1 cellular context compared by ENCODE assay signal in the genomic region with DNA sequence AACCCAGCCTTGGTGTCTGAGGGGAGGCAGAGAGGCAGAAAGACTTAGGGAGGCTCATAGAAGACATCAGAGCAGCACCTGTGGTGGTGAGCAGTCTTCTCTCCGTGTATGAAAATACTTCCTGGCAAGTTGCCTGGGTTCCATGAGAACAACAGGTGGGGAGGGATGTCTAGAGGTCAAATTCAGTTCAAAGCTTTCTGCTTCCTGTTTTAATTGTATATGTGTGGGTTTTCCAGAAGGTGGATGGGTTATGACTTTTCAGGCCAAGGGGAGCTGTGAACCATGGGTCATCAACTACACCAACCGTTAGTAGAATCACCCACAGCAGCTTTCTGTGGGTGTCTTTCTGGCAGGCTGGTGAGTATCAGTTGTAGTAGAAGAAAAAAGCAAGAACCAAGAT.
A peak's percentile ranks its signal among the peaks of the same experiment; 100 is the strongest.
TF ChIP-seq lines count a peak whose summit lies in the region.

No MANE protein-coding gene starts in this region.

TF ChIP-seq in GM12878, 131 proteins besides CTCF, POLR2A, EP300 and RAD21 (continued from another document):
- TF ChIP-seq, protein P1, sequence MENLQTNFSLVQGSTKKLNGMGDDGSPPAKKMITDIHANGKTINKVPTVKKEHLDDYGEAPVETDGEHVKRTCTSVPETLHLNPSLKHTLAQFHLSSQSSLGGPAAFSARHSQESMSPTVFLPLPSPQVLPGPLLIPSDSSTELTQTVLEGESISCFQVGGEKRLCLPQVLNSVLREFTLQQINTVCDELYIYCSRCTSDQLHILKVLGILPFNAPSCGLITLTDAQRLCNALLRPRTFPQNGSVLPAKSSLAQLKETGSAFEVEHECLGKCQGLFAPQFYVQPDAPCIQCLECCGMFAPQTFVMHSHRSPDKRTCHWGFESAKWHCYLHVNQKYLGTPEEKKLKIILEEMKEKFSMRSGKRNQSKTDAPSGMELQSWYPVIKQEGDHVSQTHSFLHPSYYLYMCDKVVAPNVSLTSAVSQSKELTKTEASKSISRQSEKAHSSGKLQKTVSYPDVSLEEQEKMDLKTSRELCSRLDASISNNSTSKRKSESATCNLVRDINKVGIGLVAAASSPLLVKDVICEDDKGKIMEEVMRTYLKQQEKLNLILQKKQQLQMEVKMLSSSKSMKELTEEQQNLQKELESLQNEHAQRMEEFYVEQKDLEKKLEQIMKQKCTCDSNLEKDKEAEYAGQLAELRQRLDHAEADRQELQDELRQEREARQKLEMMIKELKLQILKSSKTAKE (IDR thresholded peaks at IDR 0.05; ENCODE audit: low read depth, poor library complexity, severe bottlenecking): no peak
- TF ChIP-seq LARP7 (IDR thresholded peaks at IDR 0.05): no peak
- peak; percentile 68 for TF ChIP-seq MEF2A (IDR thresholded peaks at IDR 0.05; ENCODE audit: insufficient read depth, low read depth, low read length)
- 0 out of 2 replicates have a peak, but pooled peaks have one; percentile 68 for TF ChIP-seq ZBED1 (IDR thresholded peaks at IDR 0.05; ENCODE audit: borderline replicate concordance)
- peak; percentile 83 for TF ChIP-seq ATF2 (IDR thresholded peaks at IDR 0.05; ENCODE audit: low read length)
- no peak for TF ChIP-seq SREBF2 (IDR thresholded peaks at IDR 0.05; ENCODE audit: low read length)
- peak; percentile 30; the same call in 1 of the 2 replicates for TF ChIP-seq CBFB (IDR thresholded peaks at IDR 0.05; ENCODE audit: low read depth)
- no peak for TF ChIP-seq RELA (IDR thresholded peaks at IDR 0.05; ENCODE audit: borderline replicate concordance, partially characterized antibody)
- no peak for TF ChIP-seq FOXK2 (IDR thresholded peaks at IDR 0.05)
- no peak for TF ChIP-seq ZNF384 (IDR thresholded peaks at IDR 0.05; ENCODE audit: borderline replicate concordance, low read depth, low read length)
- TF ChIP-seq, protein P2, sequence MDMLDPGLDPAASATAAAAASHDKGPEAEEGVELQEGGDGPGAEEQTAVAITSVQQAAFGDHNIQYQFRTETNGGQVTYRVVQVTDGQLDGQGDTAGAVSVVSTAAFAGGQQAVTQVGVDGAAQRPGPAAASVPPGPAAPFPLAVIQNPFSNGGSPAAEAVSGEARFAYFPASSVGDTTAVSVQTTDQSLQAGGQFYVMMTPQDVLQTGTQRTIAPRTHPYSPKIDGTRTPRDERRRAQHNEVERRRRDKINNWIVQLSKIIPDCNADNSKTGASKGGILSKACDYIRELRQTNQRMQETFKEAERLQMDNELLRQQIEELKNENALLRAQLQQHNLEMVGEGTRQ (IDR thresholded peaks at IDR 0.05; ENCODE audit: borderline replicate concordance, low read depth, low read length): no peak
- TF ChIP-seq ETV6 (conservative IDR thresholded peaks at IDR 0.05 in 1 of 2, IDR thresholded peaks at IDR 0.05 in 1 of 2; ENCODE audit: borderline replicate concordance in 1 of 2, low read depth in 1 of 2): peak in 1 of 2 experiments; percentile 81; a peak in 2 of 4 replicates
- TF ChIP-seq GABPA (IDR thresholded peaks at IDR 0.05; ENCODE audit: low read depth): peak; percentile 49; the same call in 1 of the 2 replicates
- TF ChIP-seq KLF5 (IDR thresholded peaks at IDR 0.05; ENCODE audit: partially characterized antibody): no peak
- no peak for TF ChIP-seq ZNF274 (IDR thresholded peaks at IDR 0.05; ENCODE audit: insufficient read depth, insufficient read length)
- TF ChIP-seq IKZF1 (conservative IDR thresholded peaks at IDR 0.05): peak; percentile 71
- TF ChIP-seq JUND (IDR thresholded peaks at IDR 0.05; ENCODE audit: low read depth, low read length): no peak
- peak; percentile 40 for TF ChIP-seq MTA2 (IDR thresholded peaks at IDR 0.05; ENCODE audit: low read depth)
- TF ChIP-seq PML (IDR thresholded peaks at IDR 0.05; ENCODE audit: low read length): 0 out of 2 replicates have a peak, but pooled peaks have one; percentile 20
- 0 out of 2 replicates have a peak, but pooled peaks have one; percentile 63 for TF ChIP-seq CBX5 (IDR thresholded peaks at IDR 0.05; ENCODE audit: low read depth)
- TF ChIP-seq CEBPB (IDR thresholded peaks at IDR 0.05; ENCODE audit: borderline replicate concordance in 1 of 2, low read depth in 2 of 2, low read length in 2 of 2): 0 out of 4 replicates have a peak, but pooled peaks of 1 of the 2 experiments have one; percentile 31
- peak; percentile 69; the same call in 1 of the 2 replicates for TF ChIP-seq MTA3 (IDR thresholded peaks at IDR 0.05; ENCODE audit: borderline replicate concordance, low read length)
- peak; percentile 39 to 40; a peak in 3 of 4 replicates for TF ChIP-seq IKZF2 (IDR thresholded peaks at IDR 0.05)
- TF ChIP-seq SREBF1 (IDR thresholded peaks at IDR 0.05; ENCODE audit: low read length): no peak
- TF ChIP-seq TCF3 (IDR thresholded peaks at IDR 0.05; ENCODE audit: borderline replicate concordance, insufficient read depth, low read depth, low read length): peak; percentile 86; the same call in 1 of the 2 replicates
- TF ChIP-seq NFIC (IDR thresholded peaks at IDR 0.05; ENCODE audit: low read depth, low read length): peak; percentile 84
- TF ChIP-seq PAX5 (IDR thresholded peaks at IDR 0.05; ENCODE audit: borderline replicate concordance, low read depth, low read length): no peak
- TF ChIP-seq RAD51 (IDR thresholded peaks at IDR 0.05): no peak
- TF ChIP-seq CREM (IDR thresholded peaks at IDR 0.05; ENCODE audit: low read depth): peak; percentile 62
- peak; percentile 64; the same call in 1 of the 2 replicates for TF ChIP-seq TCF7 (IDR thresholded peaks at IDR 0.05; ENCODE audit: borderline replicate concordance)
- peak; percentile 44 for TF ChIP-seq BCL3 (IDR thresholded peaks at IDR 0.05; ENCODE audit: borderline replicate concordance, insufficient read depth, low read depth, low read length, poor library complexity, severe bottlenecking)
- no peak for TF ChIP-seq REST (IDR thresholded peaks at IDR 0.05; ENCODE audit: low read depth, low read length)
- TF ChIP-seq SMARCA5 (IDR thresholded peaks at IDR 0.05): no peak
- peak; percentile 95 for TF ChIP-seq EED (IDR thresholded peaks at IDR 0.05; ENCODE audit: low read depth)
- no peak for TF ChIP-seq KDM1A (IDR thresholded peaks at IDR 0.05; ENCODE audit: borderline replicate concordance)
- TF ChIP-seq PAX8 (IDR thresholded peaks at IDR 0.05): no peak
- TF ChIP-seq CREB1 (IDR thresholded peaks at IDR 0.05; ENCODE audit: low read depth): 0 out of 2 replicates have a peak, but pooled peaks have one; percentile 11
- no peak for TF ChIP-seq ZNF622 (IDR thresholded peaks at IDR 0.05)
